Comparison of ENCODE assay signal across 1 cellular context in genomic region chr3:122458992-122459391, GRCh38.
TF ChIP-seq lines count a peak whose summit lies in the region.

No MANE protein-coding gene starts in this region.

TF ChIP-seq in K562, 482 proteins besides CTCF, POLR2A, EP300 and RAD21:
- TF ChIP-seq ZNF592 (IDR thresholded peaks at IDR 0.05) (no peak), EP400 (IDR thresholded peaks at IDR 0.05) (no peak), ZNF75A (CRISPR knock-in tag; IDR thresholded peaks at IDR 0.05) (no peak), HOMEZ (CRISPR knock-in tag; IDR thresholded peaks at IDR 0.05) (no peak), MEIS2 (IDR thresholded peaks at IDR 0.05; ENCODE audit: partially characterized antibody) (no peak), RB1 (IDR thresholded peaks at IDR 0.05; ENCODE audit: low read depth) (no peak), MCM3 (IDR thresholded peaks at IDR 0.05) (no peak), ZNF766 (CRISPR knock-in tag; conservative IDR thresholded peaks at IDR 0.05) (no peak), SREBF1 (IDR thresholded peaks at IDR 0.05; ENCODE audit: borderline replicate concordance, low read depth, low read length) (no peak), SAFB2 (IDR thresholded peaks at IDR 0.05; ENCODE audit: borderline replicate concordance, low read depth, low read length, severe bottlenecking) (no peak), ZNF76 (CRISPR knock-in tag; IDR thresholded peaks at IDR 0.05; ENCODE audit: borderline replicate concordance) (no peak), ZNF764 (CRISPR knock-in tag; IDR thresholded peaks at IDR 0.05; ENCODE audit: low read depth) (no peak), HINFP (tag; conservative IDR thresholded peaks at IDR 0.05; ENCODE audit: low read depth) (no peak), FOXJ3 (CRISPR knock-in tag; IDR thresholded peaks at IDR 0.05) (no peak), BRCA1 (IDR thresholded peaks at IDR 0.05) (no peak), BRCA1 (CRISPR knock-in tag; IDR thresholded peaks at IDR 0.05) (no peak), SAP30 (IDR thresholded peaks at IDR 0.05; ENCODE audit: borderline replicate concordance, insufficient read depth, low read depth, low read length, poor library complexity, severe bottlenecking) (no peak)
- TF ChIP-seq, protein P1, sequence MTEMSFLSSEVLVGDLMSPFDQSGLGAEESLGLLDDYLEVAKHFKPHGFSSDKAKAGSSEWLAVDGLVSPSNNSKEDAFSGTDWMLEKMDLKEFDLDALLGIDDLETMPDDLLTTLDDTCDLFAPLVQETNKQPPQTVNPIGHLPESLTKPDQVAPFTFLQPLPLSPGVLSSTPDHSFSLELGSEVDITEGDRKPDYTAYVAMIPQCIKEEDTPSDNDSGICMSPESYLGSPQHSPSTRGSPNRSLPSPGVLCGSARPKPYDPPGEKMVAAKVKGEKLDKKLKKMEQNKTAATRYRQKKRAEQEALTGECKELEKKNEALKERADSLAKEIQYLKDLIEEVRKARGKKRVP (CRISPR knock-in tag; IDR thresholded peaks at IDR 0.05) = no peak
TF ChIP-seq in K562: peak in this region for 0.
